In the genomic region with DNA sequence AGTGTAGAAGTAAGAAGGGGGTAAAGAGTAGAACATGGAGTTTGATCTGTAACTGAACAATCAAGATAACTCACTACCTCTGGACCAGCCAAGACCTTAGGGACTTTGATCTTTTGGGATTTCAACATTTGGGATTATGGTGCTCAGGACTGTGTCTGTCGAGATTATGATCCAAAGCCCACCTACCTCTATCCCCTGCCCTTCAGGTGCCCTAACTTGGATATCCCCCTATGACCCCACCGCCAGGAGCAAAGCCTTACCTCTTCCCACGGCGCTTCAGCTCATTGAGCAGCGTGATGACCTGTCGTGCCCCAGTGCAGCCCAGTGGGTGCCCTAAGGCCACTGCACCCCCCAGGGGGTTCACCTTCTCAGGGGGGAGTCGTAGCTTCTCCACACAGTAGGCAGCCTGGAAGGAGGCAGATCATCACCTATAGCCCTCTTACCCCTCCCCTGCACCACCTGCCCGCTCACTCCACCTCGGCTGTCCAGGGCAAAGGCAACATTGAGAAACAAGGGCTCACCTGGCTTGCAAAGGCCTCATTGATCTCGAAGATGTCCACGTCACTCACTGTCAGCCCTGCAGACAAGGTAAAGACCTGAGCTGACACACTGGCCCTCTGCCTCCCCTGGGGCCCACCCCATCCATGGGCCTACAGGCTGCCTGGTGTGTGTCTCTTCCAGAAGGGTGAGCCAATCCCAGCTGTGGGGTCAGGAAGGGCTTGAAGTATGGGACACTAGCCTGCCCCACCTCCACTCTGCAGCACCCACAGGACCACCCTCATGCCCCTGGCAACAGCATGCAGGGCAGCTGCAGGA, we compare ENCODE assay signal across 24 cellular contexts. TPM values are rescaled to one million over a fixed set of nuclear protein-coding genes. Genes with fewer than 3 reads are reported as not detected.
A peak's percentile ranks its signal among the peaks of the same experiment; 100 is the strongest.
DNase-seq lines count a peak whose midpoint lies in the region; ATAC-seq and TF ChIP-seq lines count a peak whose summit lies in the region.
"Had no signal": no experiment of that assay in that cellular context is flagged by ENCODE, and none has a peak within 500 bp of the region (broad histone marks: within the 10 kb centered on the region; RNA-seq: fewer than 3 reads in every experiment).

No MANE protein-coding gene starts in this region.

- no peak overlapping the region for H2AFZ ChIP-seq in smooth muscle cell (ENCODE audit: low read depth)
- H2AFZ ChIP-seq: GM23248 had no signal

- no peak overlapping the region for H3K4me3 Mint-ChIP-seq in activated CD4-positive, alpha-beta T cell treated with anti-CD3 and anti-CD28 coated beads, Interleukin-2, amount 10 ng/mL, durations not matched to agents 24 days and 14 days
- H3K4me3 Mint-ChIP-seq in Caco-2 (ENCODE audit: unreplicated experiment) = peak overlapping the region; percentile 25
- H3K4me3 Mint-ChIP-seq: activated naive CD4-positive, alpha-beta T cell treated with anti-CD3 and anti-CD28 coated beads, Interleukin-2, amount 10 ng/mL, durations not matched to agents 7 days and 5 days; CD8-positive, alpha-beta memory T cell; HFFc6; natural killer cell treated with Interleukin-12 subunit alpha and Interleukin-12 subunit beta and Interleukin-15 and Interleukin-18, amount 100 ng/mL, for 72 hours had no signal

- H3K36me3 ChIP-seq in Caco-2 (ENCODE audit: control insufficient read depth, insufficient read depth, low read length) (peaks cover 30% of the 10 kb centered on the region), neutrophil (peaks cover 100% of the 10 kb centered on the region), smooth muscle cell (ENCODE audit: low read depth) (peaks cover 4% of the 10 kb centered on the region)

- H3K27me3 Mint-ChIP-seq in activated CD4-positive, alpha-beta T cell treated with anti-CD3 and anti-CD28 coated beads, Interleukin-2, amount 10 ng/mL, durations not matched to agents 24 days and 14 days = no peaks in the 10 kb centered on the region
- no peaks in the 10 kb centered on the region for H3K27me3 Mint-ChIP-seq in Caco-2 (ENCODE audit: insufficient read depth, unreplicated experiment)
- H3K27me3 Mint-ChIP-seq: activated naive CD4-positive, alpha-beta T cell treated with anti-CD3 and anti-CD28 coated beads, Interleukin-2, amount 10 ng/mL, durations not matched to agents 7 days and 5 days; CD8-positive, alpha-beta memory T cell; natural killer cell treated with Interleukin-12 subunit alpha and Interleukin-12 subunit beta and Interleukin-15 and Interleukin-18, amount 100 ng/mL, for 72 hours had no signal

- no peak for DNase-seq in activated CD4-positive, alpha-beta T cell treated with anti-CD3 and anti-CD28 coated beads, Interleukin-2, amount 10 ng/mL, durations not matched to agents 24 days and 14 days
- DNase-seq in activated CD4-positive, alpha-beta T cell treated with anti-CD3 and anti-CD28 coated beads, Interleukin-2, amount 50 U/mL, for 4 hours = no peak
- no peak for DNase-seq in Caco-2
- no peak for DNase-seq in GOT3 (lab: John Stamatoyannopoulos, UW)
- no peak for DNase-seq in cerebellar nuclear complex (lab: John Stamatoyannopoulos, UW)
- DNase-seq in smooth muscle cell (lab: John Stamatoyannopoulos, UW; ENCODE audit: unreplicated experiment) = no peak
- DNase-seq: 8988T; activated CD4-positive, alpha-beta T cell treated with anti-CD3 and anti-CD28 coated beads for 48 hours; activated naive CD4-positive, alpha-beta T cell treated with anti-CD3 and anti-CD28 coated beads, Interleukin-2, amount 10 ng/mL, durations not matched to agents 7 days and 5 days; CD8-positive, alpha-beta memory T cell; GM23248; HFFc6; IMR-90; left colon; midbrain; NCI-H1092; NCI-H187 treated with DMSO at 0.1 percent for 48 hours; NCI-H526 treated with DMSO at 0.1 percent for 48 hours; SK-N-SH; upper lobe of right lung had no signal

- POLR2A ChIA-PET in Caco-2 (lab: Charles Lee) = interaction anchor here (1.7 kb wide), 1 partner anchor 12 kb away, joined by 8 read pairs; a partner anchor contains a TSS

- no peaks in the 10 kb centered on the region for H3K27me3 ChIP-seq in Caco-2 (replicated peaks; ENCODE audit: control insufficient read depth, insufficient read depth, low read length)
- H3K27me3 ChIP-seq in neutrophil = no peaks in the 10 kb centered on the region
- H3K27me3 ChIP-seq in smooth muscle cell (ENCODE audit: low read depth) = no peaks in the 10 kb centered on the region
- H3K27me3 ChIP-seq: upper lobe of right lung had no signal

- no peaks in the 10 kb centered on the region for H3F3A ChIP-seq in smooth muscle cell (ENCODE audit: low read depth)

- TF ChIP-seq CTCF in Caco-2 (IDR thresholded peaks at IDR 0.05; ENCODE audit: insufficient read depth in 1 of 2, low read depth in 1 of 2, low read length in 1 of 2, severe bottlenecking in 1 of 2, unreplicated experiment in 1 of 2) (no peak), neutrophil (IDR thresholded peaks at IDR 0.05) (no peak), smooth muscle cell (IDR thresholded peaks at IDR 0.05; ENCODE audit: borderline replicate concordance, insufficient read depth, poor library complexity, severe bottlenecking) (no peak)

- H3K9me3 ChIP-seq in Caco-2 (no peaks in the 10 kb centered on the region), neutrophil (no peaks in the 10 kb centered on the region), smooth muscle cell (replicated peaks; ENCODE audit: low read depth) (no peaks in the 10 kb centered on the region)
- H3K9me3 ChIP-seq: SK-N-SH, upper lobe of right lung had no signal

- peak; percentile 18 for ATAC-seq in esophagus mucosa
- ATAC-seq: natural killer cell treated with Interleukin-12 subunit alpha and Interleukin-12 subunit beta and Interleukin-15 and Interleukin-18, amount 100 ng/mL, for 72 hours; upper lobe of right lung had no signal

- peak overlapping the region; percentile 58 for H3K27ac Mint-ChIP-seq in activated CD4-positive, alpha-beta T cell treated with anti-CD3 and anti-CD28 coated beads, Interleukin-2, amount 10 ng/mL, durations not matched to agents 24 days and 14 days
- peak overlapping the region; percentile 56 for H3K27ac Mint-ChIP-seq in Caco-2 (ENCODE audit: unreplicated experiment)
- H3K27ac Mint-ChIP-seq: activated naive CD4-positive, alpha-beta T cell treated with anti-CD3 and anti-CD28 coated beads, Interleukin-2, amount 10 ng/mL, durations not matched to agents 7 days and 5 days; HFFc6; natural killer cell treated with Interleukin-12 subunit alpha and Interleukin-12 subunit beta and Interleukin-15 and Interleukin-18, amount 100 ng/mL, for 72 hours had no signal

- intact Hi-C loops in activated CD4-positive, alpha-beta T cell treated with anti-CD3 and anti-CD28 coated beads, Interleukin-2, amount 10 ng/mL, durations not matched to agents 24 days and 14 days (cut with micrococcal nuclease) = no loop called here
- intact Hi-C loops in Caco-2 (cut with micrococcal nuclease; ENCODE audit: unreplicated experiment) = no loop called here

- CTCF ChIA-PET in Caco-2 (lab: Charles Lee) = no interaction called here

- H3K4me3 ChIP-seq in Caco-2 (ENCODE audit: low read depth, low read length) (no peak overlapping the region), neutrophil (ENCODE audit: low read depth in 1 of 2, low read length in 1 of 2) (no peak overlapping the region), smooth muscle cell (no peak overlapping the region)
- H3K4me3 ChIP-seq: GM23248, upper lobe of right lung had no signal

- peaks cover 4% of the 10 kb centered on the region for H3K4me1 Mint-ChIP-seq in activated CD4-positive, alpha-beta T cell treated with anti-CD3 and anti-CD28 coated beads, Interleukin-2, amount 10 ng/mL, durations not matched to agents 24 days and 14 days
- peaks cover 21% of the 10 kb centered on the region for H3K4me1 Mint-ChIP-seq in Caco-2 (ENCODE audit: low read depth, unreplicated experiment)
- H3K4me1 Mint-ChIP-seq: activated naive CD4-positive, alpha-beta T cell treated with anti-CD3 and anti-CD28 coated beads, Interleukin-2, amount 10 ng/mL, durations not matched to agents 7 days and 5 days had no signal

- H4K20me1 ChIP-seq in smooth muscle cell (ENCODE audit: low read depth) = peaks cover 33% of the 10 kb centered on the region

- no TSS peak for BruUV-seq in Caco-2 (replicated peaks; lab: Mats Ljungman, UMichigan)

- H3K4me2 ChIP-seq in smooth muscle cell = no peak overlapping the region
- H3K4me2 ChIP-seq: SK-N-SH had no signal

- no peak overlapping the region for H3K9ac ChIP-seq in smooth muscle cell (ENCODE audit: low read depth)
- H3K9ac ChIP-seq: GM23248, SK-N-SH had no signal

- no peaks in the 10 kb centered on the region for H3K79me2 ChIP-seq in smooth muscle cell (ENCODE audit: low read depth)

- H3K9me3 Mint-ChIP-seq in activated CD4-positive, alpha-beta T cell treated with anti-CD3 and anti-CD28 coated beads, Interleukin-2, amount 10 ng/mL, durations not matched to agents 24 days and 14 days = no peaks in the 10 kb centered on the region
- H3K9me3 Mint-ChIP-seq in Caco-2 (ENCODE audit: unreplicated experiment) = no peaks in the 10 kb centered on the region
- H3K9me3 Mint-ChIP-seq: activated naive CD4-positive, alpha-beta T cell treated with anti-CD3 and anti-CD28 coated beads, Interleukin-2, amount 10 ng/mL, durations not matched to agents 7 days and 5 days; CD8-positive, alpha-beta memory T cell; HFFc6; natural killer cell treated with Interleukin-12 subunit alpha and Interleukin-12 subunit beta and Interleukin-15 and Interleukin-18, amount 100 ng/mL, for 72 hours had no signal

- H3K4me1 ChIP-seq in Caco-2 = peaks cover 48% of the 10 kb centered on the region
- H3K4me1 ChIP-seq in neutrophil (ENCODE audit: control insufficient read depth in 1 of 2, insufficient read depth in 1 of 2, low read depth in 1 of 2, low read length in 1 of 2) = peaks cover 0 to 11% of the 10 kb centered on the region in 2 experiments
- H3K4me1 ChIP-seq in smooth muscle cell (ENCODE audit: low read depth) = no peaks in the 10 kb centered on the region

- H3K27ac ChIP-seq in neutrophil (peak overlapping the region; percentile 44), smooth muscle cell (ENCODE audit: low read depth) (no peak overlapping the region)
- H3K27ac ChIP-seq: GM23248, RWPE1, upper lobe of right lung had no signal

- 98% methylated on average over 11 of the region's 11 CpGs for WGBS in smooth muscle cell (ENCODE audit: low lambda C conversion rate)

- H3K36me3 Mint-ChIP-seq in activated CD4-positive, alpha-beta T cell treated with anti-CD3 and anti-CD28 coated beads, Interleukin-2, amount 10 ng/mL, durations not matched to agents 24 days and 14 days (ENCODE audit: low read depth) = peaks cover 60% of the 10 kb centered on the region
- peaks cover 96% of the 10 kb centered on the region for H3K36me3 Mint-ChIP-seq in Caco-2 (ENCODE audit: insufficient read depth, unreplicated experiment)

RNA-seq across cellular contexts. Expression of a gene that starts 11.4 kb away (rescaled TPM):
- 68.7 and 71.6 TPM in 2 replicates for total RNA-seq in activated CD4-positive, alpha-beta T cell treated with anti-CD3 and anti-CD28 coated beads, Interleukin-2, amount 10 ng/mL, durations not matched to agents 24 days and 14 days
- total RNA-seq in Caco-2 (2022) (127 and 139 TPM in 2 replicates), esophagus mucosa (72.7 TPM), smooth muscle cell (15.4 and 22.7 TPM in 2 replicates)
- polyA plus RNA-seq in smooth muscle cell = 41.8 and 43.8 TPM in 2 replicates

RNA-seq across cellular contexts. Expression of a gene that starts 12.9 kb away (rescaled TPM):
- total RNA-seq in activated CD4-positive, alpha-beta T cell treated with anti-CD3 and anti-CD28 coated beads, Interleukin-2, amount 10 ng/mL, durations not matched to agents 24 days and 14 days = 32.0 and 36.9 TPM in 2 replicates
- total RNA-seq in Caco-2 (2022) = 21.2 and 22.3 TPM in 2 replicates
- total RNA-seq in esophagus mucosa = 41.5 TPM
- 8.2 and 14.1 TPM in 2 replicates for total RNA-seq in smooth muscle cell
- 37.4 and 37.5 TPM in 2 replicates for polyA plus RNA-seq in smooth muscle cell

RNA-seq across cellular contexts. Expression of a gene that starts 39.8 kb away (rescaled TPM):
- total RNA-seq in activated CD4-positive, alpha-beta T cell treated with anti-CD3 and anti-CD28 coated beads, Interleukin-2, amount 10 ng/mL, durations not matched to agents 24 days and 14 days = 56.4 and 58.3 TPM in 2 replicates
- total RNA-seq in Caco-2 (2022) (39.2 and 39.3 TPM in 2 replicates), esophagus mucosa (39.6 TPM), smooth muscle cell (50.3 and 50.6 TPM in 2 replicates)
- 11.9 and 21.7 TPM in 2 replicates for polyA plus RNA-seq in smooth muscle cell
